ENCODE assay signal across 8 cellular contexts in the genomic region with DNA sequence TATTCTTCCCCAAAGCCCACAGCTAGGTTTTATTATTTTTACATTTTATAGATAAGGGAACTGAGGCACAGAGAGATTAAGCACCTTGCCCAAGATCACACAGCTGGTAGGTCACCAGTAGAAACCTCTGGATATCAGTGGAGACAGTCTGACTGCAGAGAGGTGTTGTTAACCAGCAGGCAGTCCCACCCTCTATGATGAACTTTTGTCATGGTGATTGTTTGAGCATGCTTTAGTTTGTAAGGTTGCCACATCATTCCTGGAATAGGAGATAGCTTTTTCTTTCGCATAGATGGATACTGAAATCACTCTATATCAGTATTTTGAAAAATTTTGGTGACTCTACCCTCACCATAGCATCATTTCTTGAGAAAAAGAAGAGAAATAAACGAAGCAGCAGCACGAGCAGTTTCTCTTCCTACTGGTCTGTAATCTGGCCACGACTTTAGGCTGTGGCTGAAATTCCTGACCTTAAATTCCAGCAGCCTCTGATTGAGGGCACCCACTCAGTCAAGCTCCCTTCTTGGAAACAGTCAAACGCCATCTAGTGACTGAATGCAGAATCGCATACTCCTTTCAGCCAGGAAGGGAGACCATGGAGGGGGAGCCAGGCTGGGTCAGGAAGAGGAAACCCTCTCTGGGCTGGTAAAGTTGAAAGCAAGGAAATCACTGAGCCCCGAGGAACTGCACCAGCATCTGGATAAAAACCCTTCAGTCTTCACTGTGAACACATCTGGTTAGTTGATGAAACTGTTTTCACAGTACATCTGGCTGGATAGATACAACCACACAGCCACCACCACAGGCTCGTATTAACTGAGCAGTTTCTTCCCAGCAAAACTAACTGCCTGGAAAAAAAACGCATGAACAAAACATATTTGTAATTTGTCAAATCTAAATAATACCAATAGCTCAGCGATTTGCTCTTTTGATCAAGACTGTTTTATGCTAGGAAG.
DNase-seq lines count a peak whose midpoint lies in the region; ATAC-seq and TF ChIP-seq lines count a peak whose summit lies in the region.

No MANE protein-coding gene starts in this region.

- H3K27me3 ChIP-seq in dorsolateral prefrontal cortex (peaks cover 0 to 10% (median 0%) of the 10 kb centered on the region in 45 donors), lung (ENCODE audit: control insufficient read depth, insufficient read depth) (no peaks in the 10 kb centered on the region)

- WGBS in lung, 2 donors, result 17 to 18% methylated on average over 10 of the region's 10 CpGs

- peak; percentile 34 to 87 (median 78) for TF ChIP-seq CTCF in dorsolateral prefrontal cortex (IDR thresholded peaks at IDR 0.05 in 54 of 56, conservative IDR thresholded peaks at IDR 0.05 in 2 of 56; ENCODE audit: low read depth in 1 of 56, partially characterized antibody in 56 of 56)
- TF ChIP-seq CTCF in lung (IDR thresholded peaks at IDR 0.05; ENCODE audit: control extremely low read depth, extremely low read depth), result peak; percentile 69

- H3K4me3 ChIP-seq in dorsolateral prefrontal cortex, result no peak overlapping the region
- H3K4me3 ChIP-seq in lung, result no peak overlapping the region

- ATAC-seq in Right ventricle myocardium inferior, result peak; percentile 79
- ATAC-seq in lung (ENCODE audit: insufficient read depth, low FRiP score), result peak; percentile 82
- ATAC-seq in HG03571 (IDR thresholded peaks at IDR 0.05; ENCODE audit: unreplicated experiment), result no peak

- H3K4me1 ChIP-seq in lung (ENCODE audit: control insufficient read depth in 2 of 2, insufficient read depth in 2 of 2, low read length in 2 of 2), result no peaks in the 10 kb centered on the region

- intact Hi-C loops in Right ventricle myocardium inferior (cut with DNase I), result loop anchor here (1.0 kb wide), 1 partner anchor 718 kb away; no protein-coding TSS in a partner anchor
- intact Hi-C loops in cardiac septum (cut with DNase I), result loop anchor here (10.0 kb wide), 1 partner anchor 714 kb away; no protein-coding TSS in a partner anchor
- intact Hi-C loops in dorsolateral prefrontal cortex (cut with DNase I), result loop anchor here in 1 of 2 donors (5.0 to 10.0 kb wide), 2 partner anchors 104 to 717 kb away; partner anchors contain the start of gene XYLT1

- DNase-seq in Right ventricle myocardium inferior (ENCODE audit: missing footprints) (no peak), cardiac septum (ENCODE audit: low spot score) (no peak), NCI-H2196 (lab: John Stamatoyannopoulos, UW; ENCODE audit: unreplicated experiment) (peak; percentile 75), dorsolateral prefrontal cortex (peak in 4 of 10 donors; percentile 14 to 39 (median 32)), lung (ENCODE audit: low spot score) (peak; percentile 71)
- peak; percentile 67 for DNase-seq in activated CD4-positive, alpha-beta T cell treated with anti-CD3 and anti-CD28 coated beads for 48 hours
- DNase-seq in stimulated activated CD8-positive, alpha-beta memory T cell treated with anti-CD3 and anti-CD28 coated beads, Interleukin-2, amount 100 ng/mL, for 48 hours (ENCODE audit: low read depth in 2 of 2), result peak; percentile 23 to 24

- H3K9me3 ChIP-seq in lung (ENCODE audit: control insufficient read depth in 2 of 2, insufficient read depth in 1 of 2, low read length in 1 of 2), result no peaks in the 10 kb centered on the region

- no peaks in the 10 kb centered on the region for H3K36me3 ChIP-seq in lung (ENCODE audit: control insufficient read depth in 2 of 2, insufficient read depth in 2 of 2, low read length in 2 of 2)

- no peak overlapping the region for H3K27ac ChIP-seq in dorsolateral prefrontal cortex
- H3K27ac ChIP-seq in lung (ENCODE audit: low read depth in 1 of 2, low read length in 1 of 2), result no peak overlapping the region

Comparison
In these comparisons a context has a peak if more than half of its experiments do, and no peak if none do; other contexts are left out.
1. DNase-seq: peak in NCI-H2196 (single experiment), activated CD4-positive, alpha-beta T cell treated with anti-CD3 and anti-CD28 coated beads for 48 hours (single experiment), lung (single experiment) and stimulated activated CD8-positive, alpha-beta memory T cell treated with anti-CD3 and anti-CD28 coated beads, Interleukin-2, amount 100 ng/mL, for 48 hours (2 of 2); none in Right ventricle myocardium inferior (single experiment) and cardiac septum (single experiment).